9 cellular contexts compared by ENCODE assay signal in the genomic region with DNA sequence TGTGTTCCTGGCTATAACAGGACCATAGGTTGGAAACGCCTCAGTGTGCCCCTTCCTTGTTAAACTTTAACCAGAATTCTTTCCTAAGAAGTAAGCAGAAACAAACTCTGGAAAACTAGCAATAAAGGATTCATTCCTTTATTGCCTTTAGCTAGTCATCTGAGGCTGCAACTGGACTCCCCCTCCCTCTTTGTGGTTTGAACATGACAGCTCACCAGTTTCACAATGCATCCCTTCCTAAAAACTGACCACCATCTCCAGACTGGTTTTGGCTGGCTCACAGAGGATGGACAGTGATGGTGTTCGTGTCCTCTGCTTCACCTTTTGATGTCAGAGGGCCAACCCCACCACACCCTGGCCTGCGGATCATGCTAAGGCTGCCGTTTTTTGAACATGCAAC. TPM values are rescaled to one million over a fixed set of nuclear protein-coding genes. Genes with fewer than 3 reads are reported as not detected.
DNase-seq lines count a peak whose midpoint lies in the region; ATAC-seq, FAIRE-seq and TF ChIP-seq lines count a peak whose summit lies in the region.
"Had no signal": no experiment of that assay in that cellular context is flagged by ENCODE, and none has a peak within 500 bp of the region (broad histone marks: within the 10 kb centered on the region; RNA-seq: fewer than 3 reads in every experiment).

No MANE protein-coding gene starts in this region.

- H3K4me3 ChIP-seq in GM12878, result no peak overlapping the region
- H3K4me3 ChIP-seq: SK-N-MC had no signal

- H3K9me3 ChIP-seq in GM12878 (replicated peaks; ENCODE audit: control insufficient read depth, insufficient read depth, low read length), result no peaks in the 10 kb centered on the region

- CTCF ChIA-PET in GM12878 (lab: Yijun Ruan, JAX), result no interaction called here

- no TSS peak for BruUV-seq in GM12878 (replicated peaks; lab: Mats Ljungman, UMichigan)

- no peak overlapping the region for H3K27ac ChIP-seq in GM12878 (ENCODE audit: control insufficient read depth, insufficient read depth)
- H3K27ac ChIP-seq: SK-N-MC had no signal

- no peak overlapping the region for H3K9ac ChIP-seq in GM12878 (ENCODE audit: control insufficient read depth, insufficient read depth, low read length)

- no peak for TF ChIP-seq RAD21 in GM12878 (IDR thresholded peaks at IDR 0.05; ENCODE audit: insufficient read depth, low read depth, low read length)

- H3K4me2 ChIP-seq in GM12878 (ENCODE audit: control insufficient read depth, insufficient read depth), result 0 out of 2 replicates have a peak overlapping the region, but pooled peaks have one; percentile 17

- SMC1A ChIA-PET in GM12878 (lab: Charles Lee; ENCODE audit: uncharacterized antibody, unreplicated experiment), result no interaction called here

- DNase-seq in AML-193 (lab: John Stamatoyannopoulos, UW) (peak; percentile 74 to 78), GM12878 (ENCODE audit: low read depth, low spot score) (no peak), medulla oblongata (ENCODE audit: extremely low spot score) (peak; percentile 74), NCI-H187 (lab: John Stamatoyannopoulos, UW) (no peak), NCI-H1105 (lab: John Stamatoyannopoulos, UW) (no peak)

- POLR2A ChIA-PET in GM12878 (lab: Charles Lee), result interaction anchor here (0.6 kb wide), 1 partner anchor 89 kb away, joined by 3 read pairs; no protein-coding TSS in a partner anchor

- in situ Hi-C loops in GM12878 (cut with MboI), result no loop called here

- ATAC-seq in HG02938 (IDR thresholded peaks at IDR 0.05; ENCODE audit: unreplicated experiment), result peak; percentile 42
- peak; percentile 30; the same call in 2 of the 3 replicates for ATAC-seq in GM12878
- no peak for ATAC-seq in GM21619 (IDR thresholded peaks at IDR 0.05; ENCODE audit: unreplicated experiment)
- no peak for ATAC-seq in HG02678 (IDR thresholded peaks at IDR 0.05; ENCODE audit: unreplicated experiment)

- H3K79me2 ChIP-seq in GM12878 (ENCODE audit: control insufficient read depth, insufficient read depth, low read length), result no peaks in the 10 kb centered on the region

- H3K27me3 ChIP-seq in GM12878 (replicated peaks in 1 of 2; ENCODE audit: control insufficient read depth in 2 of 2, insufficient read depth in 2 of 2, low read length in 1 of 2), result peaks cover 0 to under 1% of the 10 kb centered on the region in 2 experiments; a peak in 1 of 4 replicates

- intact Hi-C loops in GM12878 (cut with micrococcal nuclease; ENCODE audit: unreplicated experiment), result no loop called here

- no peaks in the 10 kb centered on the region for H4K20me1 ChIP-seq in GM12878 (ENCODE audit: control insufficient read depth, insufficient read depth)

- TF ChIP-seq CTCF in GM12878 (IDR thresholded peaks at IDR 0.05 in 2 of 3, conservative IDR thresholded peaks at IDR 0.05 in 1 of 3; ENCODE audit: control insufficient read depth in 2 of 3, extremely low read depth in 1 of 3, insufficient read depth in 1 of 3, low read depth in 3 of 3, low read length in 3 of 3), result no peak

- no peak for TF ChIP-seq POLR2A in GM12878 (IDR thresholded peaks at IDR 0.05; ENCODE audit: low read depth, low read length)

- RAD21 ChIA-PET in GM12878 (lab: Charles Lee; ENCODE audit: unreplicated experiment), result no interaction called here

- TF ChIP-seq EP300 in GM12878 (IDR thresholded peaks at IDR 0.05; ENCODE audit: borderline replicate concordance in 1 of 2, control insufficient read depth in 1 of 2, low read depth in 2 of 2, low read length in 2 of 2), result no peak

- H2AFZ ChIP-seq in GM12878 (ENCODE audit: control insufficient read depth, low read depth, low read length), result no peak overlapping the region

- no peaks in the 10 kb centered on the region for H3K36me3 ChIP-seq in GM12878 (ENCODE audit: control insufficient read depth in 2 of 2, insufficient read depth in 2 of 2, low read length in 1 of 2)

- H3K4me1 ChIP-seq in GM12878 (ENCODE audit: control insufficient read depth, insufficient read depth, low read length), result peaks cover 8% of the 10 kb centered on the region

- no peak for FAIRE-seq in GM12878 (lab: Jason Lieb, UNC)

- WGBS in GM12878 (ENCODE audit: insufficient coverage, insufficient replicate concordance, low lambda C conversion rate, missing lambda C conversion rate), result 51% methylated on average over 4 of the region's 4 CpGs

TF ChIP-seq in GM12878, 131 proteins besides CTCF, POLR2A, EP300 and RAD21 (continues in another document):
- no peak for TF ChIP-seq ZNF24 (IDR thresholded peaks at IDR 0.05)
- TF ChIP-seq, protein P1, sequence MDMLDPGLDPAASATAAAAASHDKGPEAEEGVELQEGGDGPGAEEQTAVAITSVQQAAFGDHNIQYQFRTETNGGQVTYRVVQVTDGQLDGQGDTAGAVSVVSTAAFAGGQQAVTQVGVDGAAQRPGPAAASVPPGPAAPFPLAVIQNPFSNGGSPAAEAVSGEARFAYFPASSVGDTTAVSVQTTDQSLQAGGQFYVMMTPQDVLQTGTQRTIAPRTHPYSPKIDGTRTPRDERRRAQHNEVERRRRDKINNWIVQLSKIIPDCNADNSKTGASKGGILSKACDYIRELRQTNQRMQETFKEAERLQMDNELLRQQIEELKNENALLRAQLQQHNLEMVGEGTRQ (IDR thresholded peaks at IDR 0.05; ENCODE audit: borderline replicate concordance, low read depth, low read length), result no peak
- TF ChIP-seq SKIL (IDR thresholded peaks at IDR 0.05; ENCODE audit: low read depth, poor library complexity, severe bottlenecking), result no peak
- peak; percentile 77 for TF ChIP-seq RUNX3 (IDR thresholded peaks at IDR 0.05; ENCODE audit: low read length)
- TF ChIP-seq BCL11A (IDR thresholded peaks at IDR 0.05; ENCODE audit: low read depth, low read length), result no peak
- no peak for TF ChIP-seq CUX1 (IDR thresholded peaks at IDR 0.05; ENCODE audit: insufficient replicate concordance, low read depth, low read length)

RNA-seq across cellular contexts. Expression of gene TGFBR2, which starts 27.9 kb away (rescaled TPM):
- 0.27 and 0.47 TPM in 2 replicates for total RNA-seq in GM12878 (2013; cell fraction: nucleolus; rRNA removed)
- total RNA-seq in GM12878 (2014; rRNA removed), result 0.16 and 0.17 TPM in 2 replicates
- total RNA-seq in GM12878 (2014; rRNA removed; fragmentation: Illumina TruSeq; extraction: Trizol), result 0.18 TPM in 2 replicates
- 0.48 and 0.62 TPM in 2 replicates for total RNA-seq in GM12878 (2021)
- 0.14 TPM for polyA plus RNA-seq in GM12878 (2011; ENCODE audit: low read depth)
- polyA plus RNA-seq in GM12878 (2011; rRNA removed), result 0.98 and 1.2 TPM in 2 replicates
- 0.73 and 0.74 TPM in 2 replicates for polyA plus RNA-seq in GM12878 (2011; cell fraction: cytosol; rRNA removed)
- polyA plus RNA-seq in GM12878 (2011; cell fraction: nucleus; rRNA removed), result 0.78 and 0.79 TPM in 2 replicates
- 0.20 TPM in 2 replicates for polyA plus RNA-seq in GM12878 (2012)
- 0.13 and 0.19 TPM in 2 replicates for polyA plus RNA-seq in GM12878 (2014; fragmentation: Illumina TruSeq; extraction: Trizol)
- under 1 TPM; 0.02 to 0.03 TPM for polyA plus RNA-seq in GM12878 (2014; fragmentation: Nextera tagmentation; extraction: Ambion mirVana)
- 0.08 and 0.26 TPM in 2 replicates for polyA plus RNA-seq in GM12878 (2014; rRNA removed)
- polyA plus RNA-seq in GM12878 (2016; fragmentation: Nextera tagmentation; extraction: Ambion mirVana), result under 1 TPM in 1 of 2 experiments, not detected in 1; 0.03 TPM
- polyA minus RNA-seq in GM12878 (2011; rRNA and poly(A)+ RNA removed), result 1.4 and 2.2 TPM in 2 replicates
- 0.73 and 0.80 TPM in 2 replicates for polyA minus RNA-seq in GM12878 (2011; cell fraction: cytosol; rRNA and poly(A)+ RNA removed)
- 0.97 and 1.4 TPM in 2 replicates for polyA minus RNA-seq in GM12878 (2011; cell fraction: nucleus; rRNA and poly(A)+ RNA removed)

Comparison
In these comparisons a context has a peak if more than half of its experiments do, and no peak if none do; other contexts are left out.
1. DNase-seq: peak in AML-193 (2 of 2) and medulla oblongata (single experiment); none in GM12878 (single experiment), NCI-H187 (0 of 2) and NCI-H1105 (single experiment).
2. ATAC-seq: peak in HG02938 (single experiment) and GM12878 (single experiment); none in GM21619 (single experiment) and HG02678 (single experiment).